8 cellular contexts compared by ENCODE assay signal in the genomic region with DNA sequence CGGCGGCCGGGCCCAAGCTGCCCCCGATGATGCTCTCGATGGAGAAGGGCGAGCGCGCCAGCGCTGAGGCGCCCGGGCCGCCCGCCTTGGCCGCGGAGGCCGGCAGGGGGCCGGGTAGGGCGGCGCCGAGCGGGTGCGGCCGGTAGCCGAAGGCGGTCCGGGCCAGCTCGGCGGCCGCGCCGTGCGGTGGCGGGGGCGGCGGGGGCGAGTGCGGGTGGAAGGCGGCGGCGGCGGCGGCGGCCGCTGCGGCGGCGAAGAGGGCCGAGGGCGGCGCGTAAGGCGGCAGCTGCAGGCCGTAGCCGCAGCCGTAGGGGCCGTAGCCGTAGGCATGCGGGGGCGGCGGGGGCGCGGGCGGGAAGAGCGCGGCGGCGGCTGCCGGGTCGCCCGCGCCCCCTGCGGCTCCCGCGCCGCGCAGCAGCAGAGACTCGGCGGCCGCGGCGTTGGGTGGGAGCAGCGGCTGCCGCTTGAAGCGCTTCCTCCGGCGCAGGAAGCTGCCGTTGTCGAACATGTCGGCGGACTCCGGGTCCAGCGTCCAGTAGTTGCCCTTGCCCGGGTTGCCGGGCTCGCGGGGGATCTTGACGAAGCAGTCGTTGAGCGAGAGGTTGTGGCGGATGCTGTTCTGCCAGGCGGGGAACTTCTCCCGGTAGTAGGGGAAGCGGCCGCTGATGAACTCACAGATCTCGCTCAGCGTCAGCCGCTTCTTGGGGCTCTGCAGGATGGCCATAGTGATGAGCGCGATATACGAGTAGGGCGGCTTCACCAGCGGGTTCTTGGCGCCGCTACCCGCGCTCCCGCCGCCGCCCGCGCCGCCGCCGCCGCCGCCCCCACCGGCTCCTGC. TPM values are rescaled to one million over a fixed set of nuclear protein-coding genes. Genes with fewer than 3 reads are reported as not detected.
DNase-seq lines count a peak whose midpoint lies in the region; ATAC-seq and TF ChIP-seq lines count a peak whose summit lies in the region.

No MANE protein-coding gene starts in this region.

- TF ChIP-seq CTCF in LNCAP (IDR thresholded peaks at IDR 0.05) (peak; percentile 14; the same call in 1 of the 2 replicates), epithelial cell of proximal tubule (conservative IDR thresholded peaks at IDR 0.05; ENCODE audit: low read depth, low read length) (no peak), neural cell (IDR thresholded peaks at IDR 0.05; ENCODE audit: poor library complexity, severe bottlenecking) (no peak)

- no peaks in the 10 kb centered on the region for H4K20me1 ChIP-seq in neural cell (ENCODE audit: insufficient read depth)

- H3K9me3 ChIP-seq in neural cell (ENCODE audit: low read length), result no peaks in the 10 kb centered on the region

- H3K36me3 ChIP-seq in neural cell (ENCODE audit: insufficient read depth, low read length), result no peaks in the 10 kb centered on the region

- no peak for TF ChIP-seq RAD21 in neural cell (conservative IDR thresholded peaks at IDR 0.05)

- no peaks in the 10 kb centered on the region for H3K9me3 Mint-ChIP-seq in activated CD4-positive, alpha-beta T cell treated with anti-CD3 and anti-CD28 coated beads for 36 hours (ENCODE audit: low read depth)
- peaks cover 6% of the 10 kb centered on the region for H3K9me3 Mint-ChIP-seq in activated CD4-positive, alpha-beta T cell treated with anti-CD3 and anti-CD28 coated beads, Interleukin-2, amount 10 ng/mL, durations not matched to agents 24 days and 14 days

- peaks cover 69% of the 10 kb centered on the region for H3K27me3 Mint-ChIP-seq in activated CD4-positive, alpha-beta T cell treated with anti-CD3 and anti-CD28 coated beads for 36 hours
- H3K27me3 Mint-ChIP-seq in activated CD4-positive, alpha-beta T cell treated with anti-CD3 and anti-CD28 coated beads, Interleukin-2, amount 10 ng/mL, durations not matched to agents 24 days and 14 days, result peaks cover 75% of the 10 kb centered on the region

- H3K4me3 Mint-ChIP-seq in activated CD4-positive, alpha-beta T cell treated with anti-CD3 and anti-CD28 coated beads for 36 hours, result peak overlapping the region; percentile 75
- H3K4me3 Mint-ChIP-seq in activated CD4-positive, alpha-beta T cell treated with anti-CD3 and anti-CD28 coated beads, Interleukin-2, amount 10 ng/mL, durations not matched to agents 24 days and 14 days, result peak overlapping the region; percentile 80

- H3K27me3 ChIP-seq in neural cell (ENCODE audit: insufficient read depth, low read depth, low read length), result peaks cover 90% of the 10 kb centered on the region

- no peak overlapping the region for H3K4me2 ChIP-seq in neural cell (ENCODE audit: low read length)

- H3K9ac ChIP-seq in neural cell (ENCODE audit: low read length), result no peak overlapping the region

- intact Hi-C loops in activated CD4-positive, alpha-beta T cell treated with anti-CD3 and anti-CD28 coated beads for 36 hours (cut with DNase I, micrococcal nuclease), result loop anchor here (1.0 to 5.0 kb wide), 6 partner anchors 9 to 285 kb away; a partner anchor contains a TSS
- intact Hi-C loops in activated CD4-positive, alpha-beta T cell treated with anti-CD3 and anti-CD28 coated beads, Interleukin-2, amount 10 ng/mL, durations not matched to agents 24 days and 14 days (cut with micrococcal nuclease), result loop anchor here (1.0 to 5.0 kb wide), 3 partner anchors 67 to 490 kb away; a partner anchor contains a TSS

- POLR2A ChIA-PET in activated CD4-positive, alpha-beta T cell treated with anti-CD3 and anti-CD28 coated beads for 36 hours (lab: Charles Lee), result no interaction called here

- ATAC-seq in activated CD4-positive, alpha-beta T cell treated with anti-CD3 and anti-CD28 coated beads for 36 hours, result peak; percentile 43
- ATAC-seq in HG03378 (IDR thresholded peaks at IDR 0.05; ENCODE audit: unreplicated experiment), result no peak

- no peak overlapping the region for H3K27ac ChIP-seq in neural cell (ENCODE audit: low read length)

- H3K27ac Mint-ChIP-seq in activated CD4-positive, alpha-beta T cell treated with anti-CD3 and anti-CD28 coated beads for 36 hours, result peak overlapping the region; percentile 31
- H3K27ac Mint-ChIP-seq in activated CD4-positive, alpha-beta T cell treated with anti-CD3 and anti-CD28 coated beads, Interleukin-2, amount 10 ng/mL, durations not matched to agents 24 days and 14 days, result peak overlapping the region; percentile 62

- no peaks in the 10 kb centered on the region for H3K9me2 ChIP-seq in neural cell (ENCODE audit: insufficient read depth, low read length)

- no peaks in the 10 kb centered on the region for H3F3A ChIP-seq in neural cell (ENCODE audit: insufficient read depth, low read length, poor library complexity, severe bottlenecking)

- no peaks in the 10 kb centered on the region for H3K79me2 ChIP-seq in neural cell (replicated peaks; ENCODE audit: insufficient read depth, low read length)

- H3K4me1 Mint-ChIP-seq in activated CD4-positive, alpha-beta T cell treated with anti-CD3 and anti-CD28 coated beads for 36 hours, result peaks cover 8% of the 10 kb centered on the region
- peaks cover 8% of the 10 kb centered on the region for H3K4me1 Mint-ChIP-seq in activated CD4-positive, alpha-beta T cell treated with anti-CD3 and anti-CD28 coated beads, Interleukin-2, amount 10 ng/mL, durations not matched to agents 24 days and 14 days

- H3K4me3 ChIP-seq in epithelial cell of proximal tubule (ENCODE audit: low read depth, low read length) (peak overlapping the region; percentile 58), neural cell (ENCODE audit: low read length) (peak overlapping the region; percentile 61)

- CTCF ChIA-PET in activated CD4-positive, alpha-beta T cell treated with anti-CD3 and anti-CD28 coated beads for 36 hours (lab: Charles Lee), result interaction anchor here (1.0 to 1.1 kb wide), 2 partner anchors 16 to 147 kb away, joined by 3 to 4 read pairs; no protein-coding TSS in a partner anchor

- TF ChIP-seq EP300 in neural cell (conservative IDR thresholded peaks at IDR 0.05; ENCODE audit: poor library complexity, severe bottlenecking), result no peak

- no peak overlapping the region for H2AFZ ChIP-seq in neural cell (ENCODE audit: low read depth, low read length)

- no peaks in the 10 kb centered on the region for H3K36me3 Mint-ChIP-seq in activated CD4-positive, alpha-beta T cell treated with anti-CD3 and anti-CD28 coated beads for 36 hours (ENCODE audit: low read depth)
- peaks cover 3% of the 10 kb centered on the region for H3K36me3 Mint-ChIP-seq in activated CD4-positive, alpha-beta T cell treated with anti-CD3 and anti-CD28 coated beads, Interleukin-2, amount 10 ng/mL, durations not matched to agents 24 days and 14 days (ENCODE audit: low read depth)

- peak; percentile 70 for DNase-seq in activated CD4-positive, alpha-beta T cell treated with anti-CD3 and anti-CD28 coated beads for 36 hours
- DNase-seq in activated CD4-positive, alpha-beta T cell treated with anti-CD3 and anti-CD28 coated beads, Interleukin-2, amount 50 U/mL, for 4 hours, result no peak
- peak; percentile 81 for DNase-seq in activated CD4-positive, alpha-beta T cell treated with anti-CD3 and anti-CD28 coated beads, Interleukin-2, amount 10 ng/mL, durations not matched to agents 24 days and 14 days
- DNase-seq in epithelial cell of proximal tubule (ENCODE audit: low read depth) (no peak), COLO829 (ENCODE audit: low spot score) (no peak)

TF ChIP-seq in neural cell, 6 proteins besides CTCF, POLR2A, EP300 and RAD21:
- no peak for TF ChIP-seq SMC3 (conservative IDR thresholded peaks at IDR 0.05; ENCODE audit: poor library complexity)
- peak; percentile 93 for TF ChIP-seq EZH2 (IDR thresholded peaks at IDR 0.05; ENCODE audit: borderline replicate concordance, insufficient read depth, low read length, poor library complexity, severe bottlenecking)
- TF ChIP-seq, protein P1, sequence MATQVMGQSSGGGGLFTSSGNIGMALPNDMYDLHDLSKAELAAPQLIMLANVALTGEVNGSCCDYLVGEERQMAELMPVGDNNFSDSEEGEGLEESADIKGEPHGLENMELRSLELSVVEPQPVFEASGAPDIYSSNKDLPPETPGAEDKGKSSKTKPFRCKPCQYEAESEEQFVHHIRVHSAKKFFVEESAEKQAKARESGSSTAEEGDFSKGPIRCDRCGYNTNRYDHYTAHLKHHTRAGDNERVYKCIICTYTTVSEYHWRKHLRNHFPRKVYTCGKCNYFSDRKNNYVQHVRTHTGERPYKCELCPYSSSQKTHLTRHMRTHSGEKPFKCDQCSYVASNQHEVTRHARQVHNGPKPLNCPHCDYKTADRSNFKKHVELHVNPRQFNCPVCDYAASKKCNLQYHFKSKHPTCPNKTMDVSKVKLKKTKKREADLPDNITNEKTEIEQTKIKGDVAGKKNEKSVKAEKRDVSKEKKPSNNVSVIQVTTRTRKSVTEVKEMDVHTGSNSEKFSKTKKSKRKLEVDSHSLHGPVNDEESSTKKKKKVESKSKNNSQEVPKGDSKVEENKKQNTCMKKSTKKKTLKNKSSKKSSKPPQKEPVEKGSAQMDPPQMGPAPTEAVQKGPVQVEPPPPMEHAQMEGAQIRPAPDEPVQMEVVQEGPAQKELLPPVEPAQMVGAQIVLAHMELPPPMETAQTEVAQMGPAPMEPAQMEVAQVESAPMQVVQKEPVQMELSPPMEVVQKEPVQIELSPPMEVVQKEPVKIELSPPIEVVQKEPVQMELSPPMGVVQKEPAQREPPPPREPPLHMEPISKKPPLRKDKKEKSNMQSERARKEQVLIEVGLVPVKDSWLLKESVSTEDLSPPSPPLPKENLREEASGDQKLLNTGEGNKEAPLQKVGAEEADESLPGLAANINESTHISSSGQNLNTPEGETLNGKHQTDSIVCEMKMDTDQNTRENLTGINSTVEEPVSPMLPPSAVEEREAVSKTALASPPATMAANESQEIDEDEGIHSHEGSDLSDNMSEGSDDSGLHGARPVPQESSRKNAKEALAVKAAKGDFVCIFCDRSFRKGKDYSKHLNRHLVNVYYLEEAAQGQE (IDR thresholded peaks at IDR 0.05; ENCODE audit: borderline replicate concordance), result no peak
- no peak for TF ChIP-seq MXI1 (conservative IDR thresholded peaks at IDR 0.05; ENCODE audit: poor library complexity, severe bottlenecking)
- TF ChIP-seq TAF1 (IDR thresholded peaks at IDR 0.05; ENCODE audit: low read depth), result no peak
- TF ChIP-seq POLR2AphosphoS5 (IDR thresholded peaks at IDR 0.05), result peak; percentile 36

RNA-seq across cellular contexts. Expression of a gene that starts 1.1 kb away (rescaled TPM):
- under 1 TPM; 0.23 to 0.48 TPM for total RNA-seq in activated CD4-positive, alpha-beta T cell treated with anti-CD3 and anti-CD28 coated beads for 36 hours
- total RNA-seq in activated CD4-positive, alpha-beta T cell treated with anti-CD3 and anti-CD28 coated beads, Interleukin-2, amount 10 ng/mL, durations not matched to agents 24 days and 14 days, result 0.09 and 0.14 TPM in 2 replicates
- total RNA-seq in epithelial cell of proximal tubule, result 26.8 and 30.0 TPM in 2 replicates
- not detected in 2 replicates for polyA plus RNA-seq in neural cell
- polyA minus RNA-seq in neural cell, result not detected in 2 replicates

RNA-seq across cellular contexts. Expression of a gene that starts 50.8 kb away (rescaled TPM):
- total RNA-seq in activated CD4-positive, alpha-beta T cell treated with anti-CD3 and anti-CD28 coated beads for 36 hours, result 1,000 to 10,000 TPM; 1,030 to 1,213 TPM
- total RNA-seq in activated CD4-positive, alpha-beta T cell treated with anti-CD3 and anti-CD28 coated beads, Interleukin-2, amount 10 ng/mL, durations not matched to agents 24 days and 14 days, result 960 and 998 TPM in 2 replicates
- 731 and 741 TPM in 2 replicates for total RNA-seq in epithelial cell of proximal tubule
- 307 and 324 TPM in 2 replicates for polyA plus RNA-seq in neural cell
- polyA minus RNA-seq in neural cell, result 152 and 187 TPM in 2 replicates

Comparison
In these comparisons a context has a peak if more than half of its experiments do, and no peak if none do; other contexts are left out.
1. DNase-seq: peak in activated CD4-positive, alpha-beta T cell treated with anti-CD3 and anti-CD28 coated beads for 36 hours (single experiment) and activated CD4-positive, alpha-beta T cell treated with anti-CD3 and anti-CD28 coated beads, Interleukin-2, amount 10 ng/mL, durations not matched to agents 24 days and 14 days (single experiment); none in activated CD4-positive, alpha-beta T cell treated with anti-CD3 and anti-CD28 coated beads, Interleukin-2, amount 50 U/mL, for 4 hours (0 of 2), epithelial cell of proximal tubule (single experiment) and COLO829 (single experiment).
2. RNA of a gene that starts 1.1 kb away (total RNA-seq): 26.8 to 30.0 TPM in epithelial cell of proximal tubule; 0.23 to 0.48 TPM in activated CD4-positive, alpha-beta T cell treated with anti-CD3 and anti-CD28 coated beads for 36 hours and 0.09 to 0.14 TPM in activated CD4-positive, alpha-beta T cell treated with anti-CD3 and anti-CD28 coated beads, Interleukin-2, amount 10 ng/mL, durations not matched to agents 24 days and 14 days; every median in the first group is over 10 times any median in the second.